10 cellular contexts compared by ENCODE assay signal in the genomic region with DNA sequence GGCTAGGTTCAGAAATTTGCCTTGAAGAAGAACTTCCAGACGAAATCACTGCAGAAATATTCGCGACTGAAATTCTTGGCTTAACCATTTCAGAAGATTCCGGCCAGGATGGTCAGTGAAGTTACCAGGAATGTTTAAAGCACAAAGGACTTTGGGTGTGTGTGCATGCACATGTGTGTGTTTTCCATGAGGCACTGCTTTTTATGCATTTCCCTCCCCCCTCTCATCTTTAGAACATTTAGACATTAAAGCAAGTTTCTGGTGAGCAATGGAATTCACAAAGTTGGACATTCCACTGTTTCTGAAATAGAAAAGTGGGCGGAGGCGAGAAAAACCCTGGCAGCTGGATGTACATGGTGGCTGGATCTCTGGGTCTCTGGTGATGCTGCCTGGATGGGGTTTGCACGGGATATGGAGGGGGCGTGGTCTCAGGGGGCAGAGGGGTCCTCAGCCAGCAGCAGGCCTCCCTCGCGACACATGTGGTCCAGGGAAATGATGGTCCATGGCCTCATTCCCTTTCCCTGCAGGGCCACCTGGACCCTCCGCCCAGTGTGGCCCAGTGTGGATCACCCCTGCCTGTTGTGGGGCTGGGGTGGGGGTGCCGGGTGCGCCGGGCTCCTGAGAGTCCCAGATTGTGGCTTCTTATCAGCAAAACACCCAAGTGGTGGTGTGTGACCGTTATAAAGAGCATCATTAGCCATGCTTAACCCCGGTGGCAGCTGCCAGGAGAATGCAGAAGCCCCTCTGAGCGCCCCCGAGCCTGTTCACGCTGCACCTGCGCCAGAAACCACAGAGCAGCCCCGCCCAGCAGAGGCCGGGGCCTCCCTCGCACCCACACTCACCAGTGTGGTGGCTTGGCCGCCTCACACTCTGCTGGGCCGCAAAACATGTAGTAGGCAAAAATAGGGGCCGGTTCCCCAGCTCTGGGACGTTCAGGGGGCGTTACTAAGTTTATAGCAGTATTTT. TPM values are rescaled to one million over a fixed set of nuclear protein-coding genes. Genes with fewer than 3 reads are reported as not detected.
DNase-seq lines count a peak whose midpoint lies in the region; FAIRE-seq and TF ChIP-seq lines count a peak whose summit lies in the region.
"Had no signal": no experiment of that assay in that cellular context is flagged by ENCODE, and none has a peak within 500 bp of the region (broad histone marks: within the 10 kb centered on the region; RNA-seq: fewer than 3 reads in every experiment).

No MANE protein-coding gene starts in this region.

- TF ChIP-seq POLR2A in endothelial cell of umbilical vein (IDR thresholded peaks at IDR 0.05; ENCODE audit: low read depth, low read length) = no peak
- TF ChIP-seq POLR2A in spleen (IDR thresholded peaks at IDR 0.05) = no peak

- peaks cover 27% of the 10 kb centered on the region for H3K4me1 Mint-ChIP-seq in activated CD4-positive, alpha-beta memory T cell treated with anti-CD3 and anti-CD28 coated beads, Interleukin-2, amount 10 ng/mL, durations not matched to agents 7 days and 5 days

- no peak overlapping the region for H3K4me2 ChIP-seq in endothelial cell of umbilical vein (ENCODE audit: insufficient read depth, low read length)

- no peak overlapping the region for H3K9ac ChIP-seq in endothelial cell of umbilical vein (replicated peaks; ENCODE audit: extremely low read depth, insufficient read depth, low read length)

- H3K27ac Mint-ChIP-seq in activated CD4-positive, alpha-beta memory T cell treated with anti-CD3 and anti-CD28 coated beads, Interleukin-2, amount 10 ng/mL, durations not matched to agents 7 days and 5 days = no peak overlapping the region
- H3K27ac Mint-ChIP-seq: activated naive CD4-positive, alpha-beta T cell treated with anti-CD3 and anti-CD28 coated beads, Interleukin-2, amount 50 U/mL, for 24 hours had no signal

- 38 to 55% (median 47%) methylated on average over 12 to 28 of the region's 28 CpGs for WGBS in spleen, 5 donors

- peaks cover 24% of the 10 kb centered on the region for H3K27me3 Mint-ChIP-seq in activated CD4-positive, alpha-beta memory T cell treated with anti-CD3 and anti-CD28 coated beads, Interleukin-2, amount 10 ng/mL, durations not matched to agents 7 days and 5 days

- POLR2A ChIA-PET in endothelial cell of umbilical vein (lab: Charles Lee) = no interaction called here
- POLR2A ChIA-PET in activated CD4-positive, alpha-beta memory T cell treated with anti-CD3 and anti-CD28 coated beads, Interleukin-2, amount 10 ng/mL, durations not matched to agents 7 days and 5 days (lab: Charles Lee) = no interaction called here

- no peaks in the 10 kb centered on the region for H3K9me1 ChIP-seq in endothelial cell of umbilical vein (replicated peaks; ENCODE audit: control insufficient read depth, extremely low read depth, insufficient read depth, low read length)

- peaks cover 2% of the 10 kb centered on the region for H3K36me3 Mint-ChIP-seq in activated CD4-positive, alpha-beta memory T cell treated with anti-CD3 and anti-CD28 coated beads, Interleukin-2, amount 10 ng/mL, durations not matched to agents 7 days and 5 days (ENCODE audit: low read depth)

- H4K20me1 ChIP-seq in endothelial cell of umbilical vein (replicated peaks; ENCODE audit: control insufficient read depth, extremely low read depth, insufficient read depth, low read length) = no peaks in the 10 kb centered on the region

- peaks cover 3% of the 10 kb centered on the region for H3K9me3 Mint-ChIP-seq in activated CD4-positive, alpha-beta memory T cell treated with anti-CD3 and anti-CD28 coated beads, Interleukin-2, amount 10 ng/mL, durations not matched to agents 7 days and 5 days
- H3K9me3 Mint-ChIP-seq: activated naive CD4-positive, alpha-beta T cell treated with anti-CD3 and anti-CD28 coated beads, Interleukin-2, amount 50 U/mL, for 24 hours had no signal

- H3K27ac ChIP-seq in endothelial cell of umbilical vein (ENCODE audit: insufficient read depth, low read depth, low read length) = no peak overlapping the region
- H3K27ac ChIP-seq in spleen = peak overlapping the region in 4 of 8 donors; percentile 21 to 60 (median 44)

- H3K27me3 ChIP-seq in endothelial cell of umbilical vein (ENCODE audit: control insufficient read depth in 2 of 2, insufficient read depth in 2 of 2, low read length in 2 of 2) (no peaks in the 10 kb centered on the region), spleen (replicated peaks in 1 of 7) (peaks cover 0 to 10% (median 0%) of the 10 kb centered on the region in 7 donors)
- H3K27me3 ChIP-seq: ovary had no signal

- H3K9me3 ChIP-seq in endothelial cell of umbilical vein (replicated peaks; ENCODE audit: control insufficient read depth, insufficient read depth, low read length) (no peaks in the 10 kb centered on the region), spleen (peaks cover 0 to 10% (median 9%) of the 10 kb centered on the region in 8 donors)
- H3K9me3 ChIP-seq: ovary had no signal

- intact Hi-C loops in endothelial cell of umbilical vein (cut with micrococcal nuclease) = no loop called here
- intact Hi-C loops in spleen (cut with DNase I; ENCODE audit: low total_unique reads) = no loop called here

- no TSS peak for BruUV-seq in endothelial cell of umbilical vein (replicated peaks; lab: Mats Ljungman, UMichigan)

- no peaks in the 10 kb centered on the region for H3K4me1 ChIP-seq in endothelial cell of umbilical vein (ENCODE audit: control insufficient read depth, extremely low read depth, insufficient read depth, low read length)
- H3K4me1 ChIP-seq in spleen = peaks cover 10 to 48% (median 36%) of the 10 kb centered on the region in 6 donors

- H3K4me3 Mint-ChIP-seq in activated CD4-positive, alpha-beta memory T cell treated with anti-CD3 and anti-CD28 coated beads, Interleukin-2, amount 10 ng/mL, durations not matched to agents 7 days and 5 days = no peak overlapping the region
- H3K4me3 Mint-ChIP-seq: activated naive CD4-positive, alpha-beta T cell treated with anti-CD3 and anti-CD28 coated beads, Interleukin-2, amount 50 U/mL, for 24 hours had no signal

- no peaks in the 10 kb centered on the region for H3K36me3 ChIP-seq in endothelial cell of umbilical vein (ENCODE audit: control insufficient read depth in 2 of 2, extremely low read depth in 1 of 2, insufficient read depth in 2 of 2, low read length in 2 of 2)
- H3K36me3 ChIP-seq in spleen = no peaks in the 10 kb centered on the region
- H3K36me3 ChIP-seq: ovary had no signal

- in situ Hi-C loops in GM13976 (cut with MboI; ENCODE audit: low sequenced_read_pairs, unreplicated experiment) = no loop called here

- no peak for TF ChIP-seq CTCF in GM13976 (IDR thresholded peaks at IDR 0.05; ENCODE audit: borderline replicate concordance, control extremely low read depth, extremely low read depth, insufficient read depth, missing control alignments)
- no peak for TF ChIP-seq CTCF in endothelial cell of umbilical vein (IDR thresholded peaks at IDR 0.05; ENCODE audit: extremely low read depth in 1 of 2, insufficient read depth in 1 of 2, low read depth in 1 of 2, low read length in 2 of 2)
- no peak for TF ChIP-seq CTCF in spleen (IDR thresholded peaks at IDR 0.05 in 8 of 11, conservative IDR thresholded peaks at IDR 0.05 in 3 of 11)

- FAIRE-seq in endothelial cell of umbilical vein (lab: Jason Lieb, UNC) = peak; percentile 21

- CTCF ChIA-PET in endothelial cell of umbilical vein (lab: Charles Lee) = interaction anchor here (0.8 kb wide), 1 partner anchor 14 kb away, joined by 3 read pairs; no protein-coding TSS in a partner anchor
- CTCF ChIA-PET in activated CD4-positive, alpha-beta memory T cell treated with anti-CD3 and anti-CD28 coated beads, Interleukin-2, amount 10 ng/mL, durations not matched to agents 7 days and 5 days (lab: Charles Lee) = interaction anchor here (0.6 to 1.7 kb wide), 2 partner anchors 12 to 456 kb away, joined by 3 to 4 read pairs; no protein-coding TSS in a partner anchor

- peak overlapping the region; percentile 52 for H3K4me3 ChIP-seq in Jurkat, Clone E6-1 (ENCODE audit: low read length)
- H3K4me3 ChIP-seq in endothelial cell of umbilical vein (replicated peaks in 1 of 3; ENCODE audit: insufficient read depth in 1 of 3, low read depth in 1 of 3, low read length in 3 of 3) (no peak overlapping the region), spleen (peak overlapping the region in 1 of 8 donors; percentile 17)
- H3K4me3 ChIP-seq: ovary had no signal

- DNase-seq in GM13976 (ENCODE audit: low spot score) = peak; percentile 56
- peak; percentile 97 for DNase-seq in Jurkat, Clone E6-1 (ENCODE audit: low read depth, low spot score)
- no peak for DNase-seq in endothelial cell of umbilical vein (ENCODE audit: low read depth, low spot score)
- DNase-seq in spleen = peak; percentile 89
- DNase-seq in foreskin melanocyte = no peak
- no peak for DNase-seq in activated CD4-positive, alpha-beta memory T cell treated with anti-CD3 and anti-CD28 coated beads, Interleukin-2, amount 10 ng/mL, durations not matched to agents 7 days and 5 days
- DNase-seq in stimulated activated CD4-positive, alpha-beta T cell treated with anti-CD3 and anti-CD28 coated beads, Interleukin-15, amount 100 ng/mL, for 24 hours = no peak
- no peak for DNase-seq in activated naive CD4-positive, alpha-beta T cell treated with Interleukin-2 at 50 U/mL for 16 hours

- H3K79me2 ChIP-seq in endothelial cell of umbilical vein (ENCODE audit: control insufficient read depth, insufficient read depth, low read length) = no peaks in the 10 kb centered on the region

- dilution Hi-C loops in endothelial cell of umbilical vein (cut with MboI; ENCODE audit: extremely low pct_ligation_motif_present, low sequenced_read_pairs) = no loop called here

- H2AFZ ChIP-seq in endothelial cell of umbilical vein (ENCODE audit: low read depth, low read length) = no peak overlapping the region

TF ChIP-seq in endothelial cell of umbilical vein, 7 proteins besides CTCF, POLR2A, EP300 and RAD21 (continues in another document):
- no peak for TF ChIP-seq EZH2 (IDR thresholded peaks at IDR 0.05; ENCODE audit: borderline replicate concordance, low read depth, low read length, severe bottlenecking)
- no peak for TF ChIP-seq GATA2 (IDR thresholded peaks at IDR 0.05; ENCODE audit: insufficient read depth, insufficient read length, low read depth, low read length)

RNA-seq across cellular contexts. Expression of a gene that starts 17.8 kb away (rescaled TPM):
- polyA plus RNA-seq in Jurkat, Clone E6-1 (2012; ENCODE audit: insufficient read depth, insufficient read length) = 36.1 TPM
- total RNA-seq in endothelial cell of umbilical vein (11.1 and 12.6 TPM in 2 replicates), spleen (10 to 100 TPM in 1 of 7 donors, 1 to 10 TPM in 6; 4.2 to 10.1 (median 8.1) TPM)
- polyA plus RNA-seq in endothelial cell of umbilical vein (9.5 and 9.7 TPM in 2 replicates), spleen (1 to 10 TPM; 2.5 to 4.8 (median 3.8) TPM)
- 7.0 and 7.9 TPM in 2 replicates for polyA plus RNA-seq in endothelial cell of umbilical vein (2011; cell fraction: cytosol; rRNA removed)
- 6.7 and 7.3 TPM in 2 replicates for polyA plus RNA-seq in endothelial cell of umbilical vein (2011; cell fraction: nucleus; rRNA removed)
- 10.1 and 10.4 TPM in 2 replicates for polyA plus RNA-seq in endothelial cell of umbilical vein (2012)
- polyA minus RNA-seq in endothelial cell of umbilical vein = 6.7 and 6.9 TPM in 2 replicates
- 2.7 TPM for polyA minus RNA-seq in endothelial cell of umbilical vein (2011; cell fraction: cytosol; rRNA and poly(A)+ RNA removed)
- 3.6 and 4.9 TPM in 2 replicates for polyA minus RNA-seq in endothelial cell of umbilical vein (2011; cell fraction: nucleus; rRNA and poly(A)+ RNA removed)
- 1 to 10 TPM; 3.7 to 4.2 TPM for total RNA-seq in activated CD4-positive, alpha-beta memory T cell treated with anti-CD3 and anti-CD28 coated beads, Interleukin-2, amount 10 ng/mL, durations not matched to agents 7 days and 5 days

Comparison
In these comparisons a context has a peak if more than half of its experiments do, and no peak if none do; other contexts are left out.
1. DNase-seq: peak in GM13976 (single experiment), Jurkat, Clone E6-1 (single experiment) and spleen (single experiment); none in endothelial cell of umbilical vein (single experiment), foreskin melanocyte (single experiment), activated CD4-positive, alpha-beta memory T cell treated with anti-CD3 and anti-CD28 coated beads, Interleukin-2, amount 10 ng/mL, durations not matched to agents 7 days and 5 days (single experiment), stimulated activated CD4-positive, alpha-beta T cell treated with anti-CD3 and anti-CD28 coated beads, Interleukin-15, amount 100 ng/mL, for 24 hours (single experiment) and activated naive CD4-positive, alpha-beta T cell treated with Interleukin-2 at 50 U/mL for 16 hours (single experiment).